ENCODE assay signal across 25 cellular contexts in genomic region chr13:110486061-110486780, GRCh38.
DNase-seq lines count a peak whose midpoint lies in the region; ATAC-seq, FAIRE-seq and TF ChIP-seq lines count a peak whose summit lies in the region.
"Had no signal": no experiment of that assay in that cellular context is flagged by ENCODE, and none has a peak within 500 bp of the region (broad histone marks: within the 10 kb centered on the region; RNA-seq: fewer than 3 reads in every experiment).

No MANE protein-coding gene starts in this region.

- H3K9ac ChIP-seq in H9 (ENCODE audit: extremely low read depth, insufficient read length, low read length) (peak overlapping the region; percentile 69), astrocyte (ENCODE audit: low read length) (peak overlapping the region; percentile 26), iPS-20b (ENCODE audit: low read depth, low read length) (peak overlapping the region; percentile 54), trophoblast cell (ENCODE audit: low read length) (no peak overlapping the region)

- peak overlapping the region; percentile 54 for H2BK120ac ChIP-seq in H9 (ENCODE audit: low read depth, low read length, poor library complexity, severe bottlenecking)
- peak overlapping the region; percentile 92 for H2BK120ac ChIP-seq in trophoblast cell (ENCODE audit: insufficient read depth, low read length, poor library complexity)

- H4K91ac ChIP-seq in H9 (ENCODE audit: insufficient read length, low read depth, low read length) (peak overlapping the region; percentile 50), trophoblast cell (ENCODE audit: low read depth, low read length) (peak overlapping the region; percentile 94)

- H3K4ac ChIP-seq in H9 (ENCODE audit: low read depth, low read length) (peak overlapping the region; percentile 15), trophoblast cell (ENCODE audit: low read depth, low read length) (peak overlapping the region; percentile 78)

- H2BK5ac ChIP-seq in H9 (ENCODE audit: insufficient read length, low read length) = peak overlapping the region; percentile 25
- peak overlapping the region; percentile 93 for H2BK5ac ChIP-seq in trophoblast cell (ENCODE audit: low read depth, low read length, poor library complexity)

- H2BK12ac ChIP-seq in H9 (ENCODE audit: insufficient read length, low read depth, low read length) (peak overlapping the region; percentile 64), trophoblast cell (ENCODE audit: low read length) (peak overlapping the region; percentile 66)

- peaks cover 4% of the 10 kb centered on the region for H3K23me2 ChIP-seq in H9 (ENCODE audit: insufficient read length, low read depth, low read length, poor library complexity, severe bottlenecking)

- peaks cover 51% of the 10 kb centered on the region for H3K36me3 ChIP-seq in astrocyte (ENCODE audit: insufficient read depth, low read length)
- H3K36me3 ChIP-seq in iPS-20b (ENCODE audit: insufficient read depth, low read depth, low read length) = peaks cover 58% of the 10 kb centered on the region
- peaks cover 56 to 70% of the 10 kb centered on the region in 2 experiments for H3K36me3 ChIP-seq in trophoblast cell (ENCODE audit: control insufficient read depth in 1 of 2, insufficient read depth in 2 of 2, low read length in 2 of 2)
- H3K36me3 ChIP-seq: HAP-1 had no signal

- peak overlapping the region; percentile 20 for H4K5ac ChIP-seq in H9 (ENCODE audit: insufficient read length, low read depth, low read length)

- peak overlapping the region; percentile 45 for H4K12ac ChIP-seq in trophoblast cell (ENCODE audit: low read depth, low read length)

- WGBS in H9 (ENCODE audit: extremely low coverage, insufficient read length, low lambda C conversion rate) = no CpG with 5 or more reads among the region's 17 CpGs
- WGBS in trophoblast cell (ENCODE audit: extremely low coverage, insufficient coverage, insufficient read length) = no CpG with 5 or more reads among the region's 17 CpGs

- FAIRE-seq in astrocyte (lab: Jason Lieb, UNC) = no peak
- FAIRE-seq: bronchial epithelial cell, D721Med, islet of Langerhans had no signal

- H3K14ac ChIP-seq in H9 (ENCODE audit: insufficient read depth, low read length) (peak overlapping the region; percentile 74), trophoblast cell (ENCODE audit: low read length) (peak overlapping the region; percentile 78)

- DNase-seq in H9 (peak; percentile 76), astrocyte (ENCODE audit: low read depth) (no peak), trophoblast cell (peak in 1 of 2 donors; percentile 43), GF-D8 (lab: John Stamatoyannopoulos, UW) (no peak)
- no peak for DNase-seq in stimulated activated naive B cell treated with anti-CD40 and anti-IgM and Interleukin-4, amounts not matched to agents 10 μg/mL and 1 μg/mL and 100 μg/mL, for 72 hours
- DNase-seq: activated CD4-positive, alpha-beta T cell treated with anti-CD3 and anti-CD28 coated beads for 4 hours; activated naive CD4-positive, alpha-beta T cell treated with Interleukin-2 at 50 U/mL for 16 hours; activated T-cell treated with anti-CD3 and anti-CD28 coated beads, Interleukin-2, amount 50 U/mL, for 4 hours; cortex of kidney; head of caudate nucleus; Karpas-422; NCI-H187; NCI-H774; substantia nigra; T-helper 1 cell had no signal

- H3K79me1 ChIP-seq in H9 (ENCODE audit: insufficient read depth, low read depth, low read length, poor library complexity, severe bottlenecking) (no peaks in the 10 kb centered on the region), trophoblast cell (ENCODE audit: low read length) (peaks cover 24% of the 10 kb centered on the region)

- no peaks in the 10 kb centered on the region for H3K9me3 Mint-ChIP-seq in H9
- peaks cover 4% of the 10 kb centered on the region for H3K9me3 Mint-ChIP-seq in astrocyte (ENCODE audit: unreplicated experiment)
- H3K9me3 Mint-ChIP-seq in stimulated activated naive B cell treated with anti-CD40 and anti-IgM and Interleukin-4, amounts not matched to agents 10 μg/mL and 1 μg/mL and 100 μg/mL, for 72 hours = no peaks in the 10 kb centered on the region
- H3K9me3 Mint-ChIP-seq: activated T-cell treated with anti-CD3 and anti-CD28 coated beads, Interleukin-2, amount 50 U/mL, for 4 hours; memory B cell; naive thymus-derived CD8-positive, alpha-beta T cell had no signal

- H3K4me3 ChIP-seq in astrocyte (ENCODE audit: insufficient read depth, low read depth, low read length) = no peak overlapping the region
- H3K4me3 ChIP-seq in iPS-20b (ENCODE audit: low read length) = peak overlapping the region; percentile 6; the same call in 1 of the 2 replicates
- no peak overlapping the region for H3K4me3 ChIP-seq in trophoblast cell (ENCODE audit: low read depth, low read length)
- H3K4me3 ChIP-seq: HAP-1 had no signal

- no peaks in the 10 kb centered on the region for H3K9me3 ChIP-seq in H9 (ENCODE audit: control insufficient read depth, low read depth, low read length)
- no peaks in the 10 kb centered on the region for H3K9me3 ChIP-seq in astrocyte (ENCODE audit: insufficient read depth, low read depth, low read length)
- no peaks in the 10 kb centered on the region for H3K9me3 ChIP-seq in iPS-20b (ENCODE audit: insufficient read depth, low read depth, low read length)
- H3K9me3 ChIP-seq in trophoblast cell (ENCODE audit: insufficient read depth, low read depth, low read length) = peaks cover 2% of the 10 kb centered on the region
- H3K9me3 ChIP-seq: HAP-1 had no signal

- no peak overlapping the region for H3T11ph ChIP-seq in H9 (ENCODE audit: low read length)

- peak overlapping the region; percentile 46 for H4K8ac ChIP-seq in H9 (replicated peaks; ENCODE audit: insufficient read length, low read depth, low read length)
- H4K8ac ChIP-seq in trophoblast cell (ENCODE audit: low read depth, low read length) = peak overlapping the region; percentile 63

- H3K79me2 ChIP-seq in H9 (ENCODE audit: insufficient read depth, low read length) (no peaks in the 10 kb centered on the region), astrocyte (ENCODE audit: insufficient read depth, low read length) (peaks cover 3% of the 10 kb centered on the region), trophoblast cell (ENCODE audit: control insufficient read depth, insufficient read depth, low read length, poor library complexity) (peaks cover 6% of the 10 kb centered on the region)

- H3K27ac Mint-ChIP-seq in H9 (peak overlapping the region; percentile 92 to 98 (median 98)), astrocyte (ENCODE audit: unreplicated experiment) (peak overlapping the region; percentile 95)
- H3K27ac Mint-ChIP-seq in stimulated activated naive B cell treated with anti-CD40 and anti-IgM and Interleukin-4, amounts not matched to agents 10 μg/mL and 1 μg/mL and 100 μg/mL, for 72 hours = no peak overlapping the region
- H3K27ac Mint-ChIP-seq: memory B cell; naive thymus-derived CD8-positive, alpha-beta T cell had no signal

- H3K4me3 Mint-ChIP-seq in H9 = peak overlapping the region; percentile 12 to 36; a peak in 2 of 5 replicates
- H3K4me3 Mint-ChIP-seq in astrocyte (ENCODE audit: unreplicated experiment) = peak overlapping the region; percentile 54
- H3K4me3 Mint-ChIP-seq in stimulated activated naive B cell treated with anti-CD40 and anti-IgM and Interleukin-4, amounts not matched to agents 10 μg/mL and 1 μg/mL and 100 μg/mL, for 72 hours = no peak overlapping the region
- H3K4me3 Mint-ChIP-seq: activated T-cell treated with anti-CD3 and anti-CD28 coated beads, Interleukin-2, amount 50 U/mL, for 4 hours; memory B cell; naive thymus-derived CD8-positive, alpha-beta T cell had no signal

- H3K4me2 ChIP-seq in H9 (ENCODE audit: insufficient read depth, insufficient read length, low read length) (peak overlapping the region; percentile 30), astrocyte (ENCODE audit: low read length) (peak overlapping the region; percentile 7), trophoblast cell (ENCODE audit: low read length) (peak overlapping the region; percentile 41)

- H3K56ac ChIP-seq in H9 (ENCODE audit: insufficient read length, low read depth, low read length) = peak overlapping the region; percentile 68

- H3K36me3 Mint-ChIP-seq in H9 (ENCODE audit: insufficient read depth in 1 of 3, low read depth in 3 of 3) (peaks cover 7 to 52% (median 50%) of the 10 kb centered on the region in 3 experiments; a peak in 6 of 7 replicates), astrocyte (ENCODE audit: low read depth, unreplicated experiment) (peaks cover 33% of the 10 kb centered on the region)
- no peaks in the 10 kb centered on the region for H3K36me3 Mint-ChIP-seq in stimulated activated naive B cell treated with anti-CD40 and anti-IgM and Interleukin-4, amounts not matched to agents 10 μg/mL and 1 μg/mL and 100 μg/mL, for 72 hours
- H3K36me3 Mint-ChIP-seq: memory B cell; naive thymus-derived CD8-positive, alpha-beta T cell had no signal

- ATAC-seq in HG02884 (IDR thresholded peaks at IDR 0.05; ENCODE audit: unreplicated experiment) (no peak), GM21786 (IDR thresholded peaks at IDR 0.05; ENCODE audit: unreplicated experiment) (no peak)
- no peak for ATAC-seq in stimulated activated naive B cell treated with anti-CD40 and anti-IgM and Interleukin-4, amounts not matched to agents 10 μg/mL and 1 μg/mL and 100 μg/mL, for 72 hours (replicated peaks)
- ATAC-seq: activated T-cell treated with anti-CD3 and anti-CD28 coated beads, Interleukin-2, amount 50 U/mL, for 4 hours; naive thymus-derived CD8-positive, alpha-beta T cell had no signal

- peaks cover 11% of the 10 kb centered on the region for H3K4me1 ChIP-seq in H9 (ENCODE audit: insufficient read depth, low read length)
- peaks cover 17% of the 10 kb centered on the region for H3K4me1 ChIP-seq in astrocyte (ENCODE audit: insufficient read depth, low read length)
- peaks cover 17% of the 10 kb centered on the region for H3K4me1 ChIP-seq in iPS-20b (ENCODE audit: insufficient read depth, low read length)
- H3K4me1 ChIP-seq in trophoblast cell (ENCODE audit: control insufficient read depth in 1 of 2, insufficient read depth in 2 of 2, low read length in 2 of 2) = peaks cover 29 to 32% of the 10 kb centered on the region in 2 experiments
- H3K4me1 ChIP-seq: HAP-1 had no signal

- H3K27me3 Mint-ChIP-seq in H9 (ENCODE audit: low read depth) (no peaks in the 10 kb centered on the region), astrocyte (ENCODE audit: low read depth, unreplicated experiment) (no peaks in the 10 kb centered on the region)
- peaks cover 7 to 11% of the 10 kb centered on the region in 2 donors for H3K27me3 Mint-ChIP-seq in stimulated activated naive B cell treated with anti-CD40 and anti-IgM and Interleukin-4, amounts not matched to agents 10 μg/mL and 1 μg/mL and 100 μg/mL, for 72 hours

- H4K20me1 ChIP-seq in H9 (ENCODE audit: control insufficient read depth, insufficient read depth, insufficient read length) = no peaks in the 10 kb centered on the region
- peaks cover 63% of the 10 kb centered on the region for H4K20me1 ChIP-seq in astrocyte (ENCODE audit: insufficient read depth, low read length)

- TF ChIP-seq CTCF in H9 (conservative IDR thresholded peaks at IDR 0.05) (no peak), astrocyte (IDR thresholded peaks at IDR 0.05; ENCODE audit: insufficient read depth, low read depth, low read length) (no peak)

- H3K27ac ChIP-seq in H9 (ENCODE audit: insufficient read length, low read depth, low read length) (peak overlapping the region; percentile 88), astrocyte (ENCODE audit: low read depth, low read length) (peak overlapping the region; percentile 46), iPS-20b (ENCODE audit: low read length) (peak overlapping the region; percentile 86), trophoblast cell (ENCODE audit: low read depth, low read length) (peak overlapping the region; percentile 97)
- H3K27ac ChIP-seq: C4-2B had no signal

- H3K4me1 Mint-ChIP-seq in H9 = peaks cover 36 to 44% of the 10 kb centered on the region in 2 experiments
- H3K4me1 Mint-ChIP-seq in astrocyte (ENCODE audit: low read depth, unreplicated experiment) = peaks cover 27% of the 10 kb centered on the region
- no peaks in the 10 kb centered on the region for H3K4me1 Mint-ChIP-seq in stimulated activated naive B cell treated with anti-CD40 and anti-IgM and Interleukin-4, amounts not matched to agents 10 μg/mL and 1 μg/mL and 100 μg/mL, for 72 hours
- H3K4me1 Mint-ChIP-seq: memory B cell; naive thymus-derived CD8-positive, alpha-beta T cell had no signal

- H2AFZ ChIP-seq in H9 (ENCODE audit: low read length) (no peak overlapping the region), astrocyte (ENCODE audit: low read depth, low read length) (no peak overlapping the region), trophoblast cell (ENCODE audit: insufficient read depth, low read length, poor library complexity) (peak overlapping the region; percentile 28)

- H3K18ac ChIP-seq in H9 (ENCODE audit: insufficient read length, low read depth, low read length) (peak overlapping the region; percentile 76), trophoblast cell (ENCODE audit: low read length) (peak overlapping the region; percentile 58)

- H3K23ac ChIP-seq in H9 (ENCODE audit: insufficient read length, low read depth, low read length) (no peak overlapping the region), trophoblast cell (ENCODE audit: low read length) (no peak overlapping the region)

- no peak overlapping the region for H2BK20ac ChIP-seq in H9 (ENCODE audit: low read depth, low read length, poor library complexity, severe bottlenecking)

- H2AK5ac ChIP-seq in H9 (ENCODE audit: insufficient read length, low read length) (peak overlapping the region; percentile 92), trophoblast cell (ENCODE audit: low read length) (peak overlapping the region; percentile 80)

- H3K27me3 ChIP-seq in H9 (ENCODE audit: insufficient read depth, low read length) (no peaks in the 10 kb centered on the region), astrocyte (ENCODE audit: insufficient read depth, low read length) (no peaks in the 10 kb centered on the region), iPS-20b (ENCODE audit: insufficient read depth, low read length) (no peaks in the 10 kb centered on the region), trophoblast cell (ENCODE audit: insufficient read depth, low read length) (no peaks in the 10 kb centered on the region)

- H2BK15ac ChIP-seq in H9 (ENCODE audit: low read depth, low read length) = no peak overlapping the region

Comparison
In these comparisons a context has a peak if more than half of its experiments do, and no peak if none do; other contexts are left out.
1. H3K27ac ChIP-seq: peak in every context shown above with its lines; median percentile 97 in trophoblast cell; 88 in H9; 86 in iPS-20b; 46 in astrocyte.
2. H3K4me3 Mint-ChIP-seq: peak in H9 (2 of 2) and astrocyte (single experiment); none in stimulated activated naive B cell treated with anti-CD40 and anti-IgM and Interleukin-4, amounts not matched to agents 10 μg/mL and 1 μg/mL and 100 μg/mL, for 72 hours (0 of 2).
3. Peak in every context shown above with its lines, with median percentiles within 50 percentile points of each other: H3K4me2 ChIP-seq.